14 cellular contexts compared by ENCODE assay signal in the genomic region with DNA sequence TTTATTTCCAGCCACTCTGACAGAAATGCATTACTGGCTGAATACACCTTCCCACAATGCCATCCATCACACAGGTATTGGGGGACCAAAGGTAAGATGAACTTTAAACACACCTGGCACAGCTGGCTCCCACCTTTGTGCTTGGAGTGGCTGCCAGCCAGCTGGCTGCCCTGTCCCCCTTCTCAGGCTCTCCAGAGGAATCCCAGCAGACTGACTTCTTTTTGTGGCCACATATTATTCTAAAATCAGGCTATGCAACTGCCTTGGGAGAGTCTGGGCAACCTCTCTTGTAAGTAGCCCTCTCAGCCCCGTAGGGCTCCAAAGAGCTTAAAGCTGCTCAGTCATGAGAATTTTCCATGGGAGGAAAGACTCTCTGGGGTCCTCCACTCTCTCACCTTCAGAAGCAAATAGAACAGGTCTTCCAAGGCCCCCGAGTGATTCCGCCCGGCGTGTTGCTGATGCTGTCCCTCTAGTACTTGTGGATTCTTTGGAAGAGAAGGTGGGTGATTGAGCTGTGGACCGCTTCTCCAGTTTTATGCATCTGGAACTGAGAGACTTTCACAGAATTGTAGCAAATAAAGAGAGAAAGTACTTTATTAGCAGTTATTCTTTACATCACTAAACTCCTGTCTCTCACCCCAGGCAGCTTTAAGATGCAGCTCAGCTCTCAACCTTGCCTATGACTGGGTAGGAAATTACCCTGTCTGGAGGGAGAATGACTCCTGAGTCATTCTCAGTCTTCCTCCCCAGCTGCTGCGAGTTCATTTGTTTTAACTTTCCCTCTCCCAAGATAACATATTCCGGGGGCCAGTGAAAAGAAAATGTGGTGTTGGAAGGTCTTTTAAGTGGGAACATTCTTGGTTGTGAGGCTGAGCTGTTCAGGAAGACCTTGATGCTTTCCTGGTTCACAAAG.
DNase-seq lines count a peak whose midpoint lies in the region; ATAC-seq and TF ChIP-seq lines count a peak whose summit lies in the region.
"Had no signal": no experiment of that assay in that cellular context is flagged by ENCODE, and none has a peak within 500 bp of the region (broad histone marks: within the 10 kb centered on the region; RNA-seq: fewer than 3 reads in every experiment).

No MANE protein-coding gene starts in this region.

- no peak for TF ChIP-seq CTCF in right atrium auricular region (IDR thresholded peaks at IDR 0.05)
- TF ChIP-seq CTCF in brain microvascular endothelial cell (IDR thresholded peaks at IDR 0.05; ENCODE audit: low read depth, low read length, missing control alignments): no peak
- no peak for TF ChIP-seq CTCF in GM10266 (IDR thresholded peaks at IDR 0.05; ENCODE audit: control insufficient read depth, insufficient read depth, low read depth, missing control alignments)
- TF ChIP-seq CTCF in body of pancreas (IDR thresholded peaks at IDR 0.05): no peak

- H3K27ac ChIP-seq in right atrium auricular region (no peak overlapping the region), right cardiac atrium (ENCODE audit: low read length) (no peak overlapping the region), brain microvascular endothelial cell (no peak overlapping the region), body of pancreas (no peak overlapping the region)
- H3K27ac ChIP-seq: parathyroid adenoma had no signal

- in situ Hi-C loops in brain microvascular endothelial cell (cut with HindIII; ENCODE audit: low pct_ligation_motif_present, low sequenced_read_pairs): no loop called here

- H3K36me3 ChIP-seq in right atrium auricular region (no peaks in the 10 kb centered on the region), brain microvascular endothelial cell (replicated peaks) (no peaks in the 10 kb centered on the region), body of pancreas (replicated peaks in 1 of 2; ENCODE audit: insufficient read depth in 1 of 2, low read depth in 2 of 2) (no peaks in the 10 kb centered on the region)
- H3K36me3 ChIP-seq: transverse colon had no signal

- intact Hi-C loops in right cardiac atrium (cut with DNase I) (no loop called here), body of pancreas (cut with DNase I) (loop anchor here (10.0 kb wide), 1 partner anchor 279 kb away; no protein-coding TSS in a partner anchor)

- H3K4me1 ChIP-seq in right atrium auricular region (peaks cover 0 to 15% of the 10 kb centered on the region in 2 donors), right cardiac atrium (ENCODE audit: control insufficient read depth, insufficient read depth, low read length) (no peaks in the 10 kb centered on the region), body of pancreas (peaks cover 5% of the 10 kb centered on the region)

- H3K9me3 ChIP-seq in right atrium auricular region (peaks cover 0 to 6% of the 10 kb centered on the region in 2 donors), right cardiac atrium (ENCODE audit: control insufficient read depth, low read length) (no peaks in the 10 kb centered on the region), body of pancreas (no peaks in the 10 kb centered on the region)
- H3K9me3 ChIP-seq: transverse colon had no signal

- WGBS in right cardiac atrium: 70% methylated on average over 8 of the region's 8 CpGs
- WGBS in body of pancreas, 2 donors: 52 to 63% methylated on average over 8 of the region's 8 CpGs

- DNase-seq in right atrium auricular region (ENCODE audit: low spot score) (peak; percentile 42), right cardiac atrium (no peak), brain microvascular endothelial cell (peak; percentile 35), hepatic stellate cell (ENCODE audit: low spot score) (peak; percentile 55), GM10266 (ENCODE audit: extremely low spot score) (no peak), body of pancreas (no peak), SIG-M5 treated with dmso at 0.1 percent for 504 hours (lab: John Stamatoyannopoulos, UW; ENCODE audit: unreplicated experiment) (no peak)
- DNase-seq: activated CD4-positive, alpha-beta T cell treated with anti-CD3 and anti-CD28 coated beads for 36 hours; NCI-H510A treated with DMSO at 0.1 percent for 48 hours; stimulated activated CD8-positive, alpha-beta memory T cell treated with anti-CD3 and anti-CD28 coated beads, Interleukin-4, amount 100 ng/mL, for 48 hours; transverse colon had no signal

- H3K4me3 ChIP-seq in right atrium auricular region: no peak overlapping the region
- no peak overlapping the region for H3K4me3 ChIP-seq in right cardiac atrium (ENCODE audit: low read length)
- H3K4me3 ChIP-seq in brain microvascular endothelial cell (ENCODE audit: low read depth, low read length): no peak overlapping the region
- no peak overlapping the region for H3K4me3 ChIP-seq in body of pancreas
- H3K4me3 ChIP-seq: GM12878, transverse colon had no signal

- TF ChIP-seq POLR2A in body of pancreas (IDR thresholded peaks at IDR 0.05): no peak

- H3K27me3 ChIP-seq in right atrium auricular region (no peaks in the 10 kb centered on the region), right cardiac atrium (ENCODE audit: control insufficient read depth, insufficient read depth) (no peaks in the 10 kb centered on the region), brain microvascular endothelial cell (replicated peaks) (peaks cover 5% of the 10 kb centered on the region), body of pancreas (no peaks in the 10 kb centered on the region)

- ATAC-seq in right cardiac atrium (no peak), body of pancreas (no peak), HG03108 (IDR thresholded peaks at IDR 0.05; ENCODE audit: unreplicated experiment) (no peak)
- ATAC-seq: activated CD4-positive, alpha-beta T cell treated with anti-CD3 and anti-CD28 coated beads for 36 hours; GM12878 had no signal

Comparison
In these comparisons a context has a peak if more than half of its experiments do, and no peak if none do; other contexts are left out.
1. DNase-seq: peak in right atrium auricular region (single experiment), brain microvascular endothelial cell (single experiment) and hepatic stellate cell (single experiment); none in right cardiac atrium (0 of 3), GM10266 (single experiment), body of pancreas (0 of 4) and SIG-M5 treated with dmso at 0.1 percent for 504 hours (single experiment).